In genomic region chr7:101960985-101961708, GRCh38 we compare ENCODE assay signal across 31 cellular contexts.
A peak's percentile ranks its signal among the peaks of the same experiment; 100 is the strongest.
DNase-seq lines count a peak whose midpoint lies in the region; ATAC-seq and TF ChIP-seq lines count a peak whose summit lies in the region.
"Had no signal": no experiment of that assay in that cellular context is flagged by ENCODE, and none has a peak within 500 bp of the region (broad histone marks: within the 10 kb centered on the region; RNA-seq: fewer than 3 reads in every experiment).

No MANE protein-coding gene starts in this region.

- ATAC-seq in heart right ventricle (no peak), GM18867 (IDR thresholded peaks at IDR 0.05; ENCODE audit: unreplicated experiment) (no peak), HG02884 (IDR thresholded peaks at IDR 0.05; ENCODE audit: unreplicated experiment) (no peak)
- ATAC-seq: GM12878; lower lobe of right lung; naive thymus-derived CD4-positive, alpha-beta T cell; stimulated activated naive B cell treated with anti-CD40 and anti-IgM and Interleukin-4, amounts not matched to agents 10 μg/mL and 1 μg/mL and 100 μg/mL, for 72 hours; T-cell had no signal

- no peak overlapping the region for H3K23ac ChIP-seq in trophoblast cell (ENCODE audit: low read length)

- no peak overlapping the region for H3K4ac ChIP-seq in trophoblast cell (ENCODE audit: low read depth, low read length)

- no peak overlapping the region for H2BK12ac ChIP-seq in trophoblast cell (ENCODE audit: low read length)

- H4K12ac ChIP-seq in trophoblast cell (ENCODE audit: low read depth, low read length) = no peak overlapping the region

- H3K18ac ChIP-seq in trophoblast cell (ENCODE audit: low read length) = peak overlapping the region; percentile 7

- no peak overlapping the region for H3K14ac ChIP-seq in trophoblast cell (ENCODE audit: low read length)

- peak overlapping the region; percentile 14 to 23 for H3K27ac ChIP-seq in right atrium auricular region
- H3K27ac ChIP-seq in heart right ventricle = peak overlapping the region in 5 of 10 donors; percentile 9 to 46 (median 35)
- no peak overlapping the region for H3K27ac ChIP-seq in trophoblast cell (ENCODE audit: low read depth, low read length)
- no peak overlapping the region for H3K27ac ChIP-seq in suprapubic skin
- H3K27ac ChIP-seq: cardiac muscle cell, lower lobe of right lung, RWPE1, skin epidermis had no signal

- H3K4me3 ChIP-seq in right atrium auricular region = no peak overlapping the region
- H3K4me3 ChIP-seq in heart right ventricle = no peak overlapping the region
- H3K4me3 ChIP-seq in trophoblast cell (ENCODE audit: low read depth, low read length) = no peak overlapping the region
- H3K4me3 ChIP-seq in suprapubic skin = no peak overlapping the region
- H3K4me3 ChIP-seq: A549, cardiac muscle cell, esophagus muscularis mucosa, GM12878, lower lobe of right lung, skin epidermis had no signal

- no peak overlapping the region for H2BK5ac ChIP-seq in trophoblast cell (ENCODE audit: low read depth, low read length, poor library complexity)

- H2AK5ac ChIP-seq in trophoblast cell (ENCODE audit: low read length) = no peak overlapping the region

- H3K9me3 ChIP-seq in right atrium auricular region (no peaks in the 10 kb centered on the region), heart right ventricle (no peaks in the 10 kb centered on the region), trophoblast cell (ENCODE audit: insufficient read depth, low read depth, low read length) (no peaks in the 10 kb centered on the region), suprapubic skin (no peaks in the 10 kb centered on the region)
- H3K9me3 ChIP-seq: A549, esophagus muscularis mucosa, lower lobe of right lung had no signal

- no peak for TF ChIP-seq POLR2A in suprapubic skin (IDR thresholded peaks at IDR 0.05)

- DNase-seq in right atrium auricular region (ENCODE audit: low spot score) (no peak), heart right ventricle (no peak), cerebellar cortex (ENCODE audit: low spot score) (peak; percentile 55), trophoblast cell (no peak), SIG-M5 (lab: John Stamatoyannopoulos, UW) (no peak), suprapubic skin (ENCODE audit: low spot score in 2 of 2) (no peak)
- DNase-seq: activated B cell treated with CpG ODN at 0.5 μM for 24 hours; activated gamma-delta T cell; activated naive CD8-positive, alpha-beta T cell treated with anti-CD3 and anti-CD28 coated beads, Interleukin-2, amount 10 ng/mL, durations not matched to agents 7 days and 5 days; activated T-cell treated with anti-CD3 and anti-CD28 coated beads, Interleukin-2, amount 50 U/mL, for 24 hours; CD4-positive, alpha-beta memory T cell; foreskin fibroblast; lower lobe of right lung; midbrain; MV-4-11; naive thymus-derived CD4-positive, alpha-beta T cell; NCI-H1436; NCI-H2081; NCI-H510A; occipital lobe; OCI-M1; stimulated activated naive B cell treated with anti-CD40 and anti-IgM and Interleukin-4, amounts not matched to agents 10 μg/mL and 1 μg/mL and 100 μg/mL, for 72 hours; T-cell had no signal

- no peaks in the 10 kb centered on the region for H3K79me1 ChIP-seq in trophoblast cell (ENCODE audit: low read length)

- H3K9ac ChIP-seq in trophoblast cell (ENCODE audit: low read length) = no peak overlapping the region

- no peak overlapping the region for H2AFZ ChIP-seq in trophoblast cell (ENCODE audit: insufficient read depth, low read length, poor library complexity)

- H4K8ac ChIP-seq in trophoblast cell (ENCODE audit: low read depth, low read length) = no peak overlapping the region

- H4K91ac ChIP-seq in trophoblast cell (ENCODE audit: low read depth, low read length) = no peak overlapping the region

- WGBS in heart right ventricle, 2 donors = 78 to 79% methylated on average over 9 of the region's 9 CpGs
- WGBS in trophoblast cell (ENCODE audit: extremely low coverage, insufficient coverage, insufficient read length) = no CpG with 5 or more reads among the region's 9 CpGs
- WGBS in suprapubic skin = 87% methylated on average over 9 of the region's 9 CpGs

- no peaks in the 10 kb centered on the region for H3K79me2 ChIP-seq in trophoblast cell (ENCODE audit: control insufficient read depth, insufficient read depth, low read length, poor library complexity)

- H3K4me1 ChIP-seq in right atrium auricular region = peaks cover 0 to 14% of the 10 kb centered on the region in 2 donors
- H3K4me1 ChIP-seq in heart right ventricle = peaks cover 0 to 51% (median 11%) of the 10 kb centered on the region in 9 donors
- H3K4me1 ChIP-seq in trophoblast cell (ENCODE audit: control insufficient read depth in 1 of 2, insufficient read depth in 2 of 2, low read length in 2 of 2) = peaks cover 0 to 2% of the 10 kb centered on the region in 2 experiments
- H3K4me1 ChIP-seq in suprapubic skin = no peaks in the 10 kb centered on the region
- H3K4me1 ChIP-seq: lower lobe of right lung had no signal

- TF ChIP-seq CTCF in right atrium auricular region (IDR thresholded peaks at IDR 0.05) (no peak), heart right ventricle (IDR thresholded peaks at IDR 0.05) (no peak), suprapubic skin (IDR thresholded peaks at IDR 0.05) (no peak)

- H3K4me2 ChIP-seq in trophoblast cell (ENCODE audit: low read length) = no peak overlapping the region
- H3K4me2 ChIP-seq: A549 had no signal

- no peaks in the 10 kb centered on the region for H3K36me3 ChIP-seq in right atrium auricular region
- peaks cover 0 to 10% (median 0%) of the 10 kb centered on the region in 9 donors for H3K36me3 ChIP-seq in heart right ventricle
- H3K36me3 ChIP-seq in trophoblast cell (ENCODE audit: control insufficient read depth in 1 of 2, insufficient read depth in 2 of 2, low read length in 2 of 2) = no peaks in the 10 kb centered on the region
- H3K36me3 ChIP-seq in suprapubic skin = no peaks in the 10 kb centered on the region
- H3K36me3 ChIP-seq: cardiac muscle cell, esophagus muscularis mucosa, lower lobe of right lung had no signal

- H3K27me3 ChIP-seq in right atrium auricular region (no peaks in the 10 kb centered on the region), heart right ventricle (no peaks in the 10 kb centered on the region), trophoblast cell (ENCODE audit: insufficient read depth, low read length) (no peaks in the 10 kb centered on the region), suprapubic skin (no peaks in the 10 kb centered on the region)
- H3K27me3 ChIP-seq: cardiac muscle cell, esophagus muscularis mucosa had no signal

- intact Hi-C loops in heart right ventricle (cut with DNase I) = no loop called here

- no peak overlapping the region for H2BK120ac ChIP-seq in trophoblast cell (ENCODE audit: insufficient read depth, low read length, poor library complexity)

- TF ChIP-seq EP300 in suprapubic skin (IDR thresholded peaks at IDR 0.05) = no peak

Comparison
In these comparisons a context has a peak if more than half of its experiments do, and no peak if none do; other contexts are left out.
1. H3K27ac ChIP-seq: peak in right atrium auricular region (2 of 2); none in trophoblast cell (single experiment) and suprapubic skin (single experiment).